ENCODE assay signal across 29 cellular contexts in genomic region chr10:3728563-3728962, GRCh38.
"Had no signal": no experiment of that assay in that cellular context is flagged by ENCODE, and none has a peak within 500 bp of the region (broad histone marks: within the 10 kb centered on the region; RNA-seq: fewer than 3 reads in every experiment).

No MANE protein-coding gene starts in this region.

- H3K27ac Mint-ChIP-seq: naive B cell; naive thymus-derived CD8-positive, alpha-beta T cell; nephron; neural progenitor cell; progenitor cell of endocrine pancreas; stimulated activated memory B cell treated with anti-CD40 and anti-IgM and Interleukin-4, amounts not matched to agents 10 μg/mL and 1 μg/mL and 100 μg/mL, for 72 hours had no signal

- H3K4me3 Mint-ChIP-seq: naive B cell; naive thymus-derived CD8-positive, alpha-beta T cell; nephron; neural progenitor cell; stimulated activated memory B cell treated with anti-CD40 and anti-IgM and Interleukin-4, amounts not matched to agents 10 μg/mL and 1 μg/mL and 100 μg/mL, for 72 hours had no signal

- H3K4me3 ChIP-seq: neural progenitor cell, ovary, psoas muscle, skin epidermis, smooth muscle cell, spleen, stomach, thoracic aorta, thyroid gland, tibial nerve, upper lobe of left lung, vagina had no signal

- H3K4me1 Mint-ChIP-seq: naive B cell; naive thymus-derived CD8-positive, alpha-beta T cell; nephron; stimulated activated memory B cell treated with anti-CD40 and anti-IgM and Interleukin-4, amounts not matched to agents 10 μg/mL and 1 μg/mL and 100 μg/mL, for 72 hours had no signal

- H3K36me3 ChIP-seq: neural progenitor cell, ovary, spleen, stomach, thoracic aorta, thyroid gland, tibial nerve, upper lobe of left lung, vagina had no signal

- H3K4me1 ChIP-seq: neural progenitor cell, parathyroid adenoma, psoas muscle, spleen, stomach, thyroid gland, tibial nerve, upper lobe of left lung, vagina had no signal

- H3K9me3 ChIP-seq: ovary, psoas muscle, stomach, thoracic aorta, thyroid gland, upper lobe of left lung, vagina had no signal

- H3K27ac ChIP-seq: neural progenitor cell, ovary, parathyroid adenoma, psoas muscle, skin epidermis, spleen, stomach, thoracic aorta, thyroid gland, tibial nerve, upper lobe of left lung, vagina had no signal

- H2AFZ ChIP-seq: neural progenitor cell, parathyroid adenoma had no signal

- FAIRE-seq: urothelium cell line had no signal

- H3K9ac ChIP-seq: neural progenitor cell, parathyroid adenoma had no signal

- H3K4me2 ChIP-seq: neural progenitor cell, smooth muscle cell had no signal

- H3K27me3 ChIP-seq: neural progenitor cell, spleen, stomach, thyroid gland, tibial nerve, upper lobe of left lung, vagina had no signal

- H3K27me3 Mint-ChIP-seq: stimulated activated memory B cell treated with anti-CD40 and anti-IgM and Interleukin-4, amounts not matched to agents 10 μg/mL and 1 μg/mL and 100 μg/mL, for 72 hours had no signal

- H3K79me2 ChIP-seq: parathyroid adenoma had no signal

- H3K36me3 Mint-ChIP-seq: neural progenitor cell had no signal

- ATAC-seq: naive thymus-derived CD8-positive, alpha-beta T cell; psoas muscle; right cardiac atrium; sciatic nerve; stimulated activated memory B cell treated with anti-CD40 and anti-IgM and Interleukin-4, amounts not matched to agents 10 μg/mL and 1 μg/mL and 100 μg/mL, for 72 hours had no signal

- DNase-seq: naive B cell; naive thymus-derived CD8-positive, alpha-beta T cell; occipital lobe; ovary; posterior cingulate gyrus; psoas muscle; right cardiac atrium; spleen; stimulated activated CD4-positive, alpha-beta T cell treated with anti-CD3 and anti-CD28 coated beads, Interleukin-12 subunit alpha, Interleukin-12 subunit beta, amount 100 ng/mL, for 4 hours; stimulated activated CD4-positive, alpha-beta T cell treated with anti-CD3 and anti-CD28 coated beads, Interleukin-1b, Interleukin-23, amount 100 ng/mL, for 48 hours; stimulated activated CD4-positive, alpha-beta T cell treated with anti-CD3 and anti-CD28 coated beads, Interleukin-4, amount 100 ng/mL, for 1 hour; stimulated activated CD4-positive, alpha-beta T cell treated with anti-CD3 and anti-CD28 coated beads, Interleukin-4, amount 100 ng/mL, for 4 hours; stimulated activated CD8-positive, alpha-beta memory T cell treated with anti-CD3 and anti-CD28 coated beads, Interleukin-4, amount 100 ng/mL, for 48 hours; stimulated activated naive CD4-positive, alpha-beta T cell treated with Interleukin-2 at 50 U/mL for 16 hours; stomach; thyroid gland; upper lobe of left lung had no signal
